In the genomic region with DNA sequence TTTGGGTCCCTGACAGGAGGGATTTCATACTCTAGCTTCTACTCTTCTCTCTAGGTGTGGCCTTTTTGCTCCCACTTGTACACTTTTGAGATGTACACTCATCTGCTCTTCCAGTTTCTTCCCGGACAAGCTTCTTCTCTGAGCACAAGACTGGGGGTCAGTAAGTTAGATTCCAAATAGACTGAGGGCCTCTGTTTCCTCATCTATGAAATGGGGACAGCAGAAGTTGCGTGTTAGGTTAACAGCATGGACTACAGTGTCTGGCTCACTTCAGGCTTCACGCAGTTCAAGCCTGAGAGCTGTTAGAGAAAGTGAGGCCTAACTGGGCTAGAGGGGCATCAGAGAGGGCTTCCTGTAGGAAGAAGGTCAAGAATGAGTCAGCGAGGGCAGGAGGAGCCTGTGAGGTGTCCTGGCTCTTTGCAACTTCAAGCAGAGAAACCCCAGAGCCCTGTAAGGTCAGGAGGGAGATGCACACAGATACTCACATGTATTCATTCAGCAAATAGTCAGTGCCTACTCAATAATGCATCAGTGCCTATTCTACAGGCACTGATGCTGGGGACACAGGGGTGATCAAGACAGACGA, we compare ENCODE assay signal across 16 cellular contexts. TPM values are rescaled to one million over a fixed set of nuclear protein-coding genes. Genes with fewer than 3 reads are reported as not detected.
"Had no signal": no experiment of that assay in that cellular context is flagged by ENCODE, and none has a peak within 500 bp of the region (broad histone marks: within the 10 kb centered on the region; RNA-seq: fewer than 3 reads in every experiment).

No MANE protein-coding gene starts in this region.

- H3K4me1 ChIP-seq: sigmoid colon, tibial nerve had no signal

- H3K36me3 Mint-ChIP-seq: activated CD4-positive, alpha-beta memory T cell treated with anti-CD3 and anti-CD28 coated beads for 36 hours; activated naive CD4-positive, alpha-beta T cell treated with anti-CD3 and anti-CD28 coated beads, Interleukin-2, amount 10 ng/mL, durations not matched to agents 7 days and 5 days; naive thymus-derived CD8-positive, alpha-beta T cell; stimulated activated memory B cell treated with anti-CD40 and anti-IgM and Interleukin-4, amounts not matched to agents 10 μg/mL and 1 μg/mL and 100 μg/mL, for 72 hours had no signal

- DNase-seq: activated CD4-positive, alpha-beta memory T cell treated with anti-CD3 and anti-CD28 coated beads for 36 hours; activated effector memory CD4-positive, alpha-beta T cell treated with Interleukin-2 at 50 U/mL for 16 hours; activated naive CD4-positive, alpha-beta T cell treated with anti-CD3 and anti-CD28 coated beads, Interleukin-2, amount 10 ng/mL, durations not matched to agents 7 days and 5 days; activated T-cell treated with anti-CD3 and anti-CD28 coated beads, Interleukin-2, amount 50 U/mL, for 24 hours; head of caudate nucleus; naive thymus-derived CD8-positive, alpha-beta T cell; sigmoid colon; stimulated activated CD4-positive, alpha-beta T cell treated with anti-CD3 and anti-CD28 coated beads, Interleukin-4, amount 100 ng/mL, for 24 hours had no signal

- ATAC-seq: naive thymus-derived CD8-positive, alpha-beta T cell; stimulated activated memory B cell treated with anti-CD40 and anti-IgM and Interleukin-4, amounts not matched to agents 10 μg/mL and 1 μg/mL and 100 μg/mL, for 72 hours had no signal

- H3K36me3 ChIP-seq: cardiac muscle cell, neutrophil, sigmoid colon, tibial nerve had no signal

- H3K4me3 Mint-ChIP-seq: activated CD4-positive, alpha-beta memory T cell treated with anti-CD3 and anti-CD28 coated beads for 36 hours; activated naive CD4-positive, alpha-beta T cell treated with anti-CD3 and anti-CD28 coated beads, Interleukin-2, amount 10 ng/mL, durations not matched to agents 7 days and 5 days; activated T-cell treated with anti-CD3 and anti-CD28 coated beads, Interleukin-2, amount 50 U/mL, for 24 hours; naive thymus-derived CD8-positive, alpha-beta T cell; stimulated activated memory B cell treated with anti-CD40 and anti-IgM and Interleukin-4, amounts not matched to agents 10 μg/mL and 1 μg/mL and 100 μg/mL, for 72 hours had no signal

- H3K9me3 Mint-ChIP-seq: activated CD4-positive, alpha-beta memory T cell treated with anti-CD3 and anti-CD28 coated beads for 36 hours; activated naive CD4-positive, alpha-beta T cell treated with anti-CD3 and anti-CD28 coated beads, Interleukin-2, amount 10 ng/mL, durations not matched to agents 7 days and 5 days; activated T-cell treated with anti-CD3 and anti-CD28 coated beads, Interleukin-2, amount 50 U/mL, for 24 hours; naive thymus-derived CD8-positive, alpha-beta T cell; stimulated activated memory B cell treated with anti-CD40 and anti-IgM and Interleukin-4, amounts not matched to agents 10 μg/mL and 1 μg/mL and 100 μg/mL, for 72 hours had no signal

- H3K27ac Mint-ChIP-seq: activated CD4-positive, alpha-beta memory T cell treated with anti-CD3 and anti-CD28 coated beads for 36 hours; activated naive CD4-positive, alpha-beta T cell treated with anti-CD3 and anti-CD28 coated beads, Interleukin-2, amount 10 ng/mL, durations not matched to agents 7 days and 5 days; activated T-cell treated with anti-CD3 and anti-CD28 coated beads, Interleukin-2, amount 50 U/mL, for 24 hours; naive thymus-derived CD8-positive, alpha-beta T cell; stimulated activated memory B cell treated with anti-CD40 and anti-IgM and Interleukin-4, amounts not matched to agents 10 μg/mL and 1 μg/mL and 100 μg/mL, for 72 hours had no signal

- H3K4me3 ChIP-seq: cardiac muscle cell, coronary artery, sigmoid colon, tibial nerve had no signal

- H3K4me1 Mint-ChIP-seq: activated naive CD4-positive, alpha-beta T cell treated with anti-CD3 and anti-CD28 coated beads, Interleukin-2, amount 10 ng/mL, durations not matched to agents 7 days and 5 days; naive thymus-derived CD8-positive, alpha-beta T cell; stimulated activated memory B cell treated with anti-CD40 and anti-IgM and Interleukin-4, amounts not matched to agents 10 μg/mL and 1 μg/mL and 100 μg/mL, for 72 hours had no signal

- H3K27ac ChIP-seq: cardiac muscle cell, coronary artery, neutrophil, sigmoid colon, tibial nerve had no signal

- H3K9me3 ChIP-seq: neutrophil, sigmoid colon, tibial nerve had no signal

- FAIRE-seq: frontal cortex had no signal

RNA-seq across cellular contexts. Expression of a gene that starts 20.6 kb away (rescaled TPM):
- total RNA-seq: activated CD4-positive, alpha-beta memory T cell treated with anti-CD3 and anti-CD28 coated beads for 36 hours; lower leg skin; naive thymus-derived CD8-positive, alpha-beta T cell; tibial nerve had no signal
- polyA plus RNA-seq: cardiac muscle cell; naive thymus-derived CD8-positive, alpha-beta T cell had no signal

RNA-seq across cellular contexts. Expression of a gene that starts 21.7 kb away (rescaled TPM):
- total RNA-seq: activated CD4-positive, alpha-beta memory T cell treated with anti-CD3 and anti-CD28 coated beads for 36 hours; naive thymus-derived CD8-positive, alpha-beta T cell; T-helper 2 cell treated with Interferon-gamma antibody and Interleukin-4, amounts not matched to agents 100 ng/mL and 5 ng/mL, for 36 hours had no signal
- polyA plus RNA-seq: naive thymus-derived CD8-positive, alpha-beta T cell had no signal
